13 cellular contexts compared by ENCODE assay signal in the genomic region with DNA sequence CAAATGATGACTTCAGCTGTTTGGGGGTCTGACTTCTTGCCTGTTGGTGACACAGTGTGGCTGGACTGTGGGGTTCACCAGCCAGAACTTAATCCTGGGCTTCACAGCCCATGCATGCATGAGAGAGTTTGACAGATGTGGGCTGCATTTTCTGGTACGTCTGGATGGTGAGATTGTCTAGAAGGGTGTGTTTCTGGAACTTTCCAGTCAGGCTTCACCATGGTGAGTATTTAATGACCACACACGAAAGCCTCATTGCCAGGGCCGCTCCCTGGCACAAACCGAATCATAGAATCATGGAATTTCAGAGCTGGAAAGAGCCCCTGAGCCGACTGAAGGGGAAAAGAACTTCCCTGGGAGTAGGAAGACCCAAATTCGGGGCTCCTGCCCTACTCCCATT. TPM values are rescaled to one million over a fixed set of nuclear protein-coding genes. Genes with fewer than 3 reads are reported as not detected.
DNase-seq lines count a peak whose midpoint lies in the region; ATAC-seq and TF ChIP-seq lines count a peak whose summit lies in the region.
"Had no signal": no experiment of that assay in that cellular context is flagged by ENCODE, and none has a peak within 500 bp of the region (broad histone marks: within the 10 kb centered on the region; RNA-seq: fewer than 3 reads in every experiment).

No MANE protein-coding gene starts in this region.

- TF ChIP-seq CTCF in WTC11 (IDR thresholded peaks at IDR 0.05) = no peak

- H3K36me3 Mint-ChIP-seq in WTC11 (no peaks in the 10 kb centered on the region), immature natural killer cell (peaks cover 2 to 23% (median 17%) of the 10 kb centered on the region in 3 donors)

- DNase-seq in left ventricle myocardium superior = no peak
- no peak for DNase-seq in Right ventricle myocardium superior
- DNase-seq in WTC11 (ENCODE audit: low spot score) = no peak
- no peak for DNase-seq in immature natural killer cell
- DNase-seq in aorta = no peak
- no peak for DNase-seq in anterior cingulate cortex (lab: John Stamatoyannopoulos, UW)
- no peak for DNase-seq in SW480 (ENCODE audit: low spot score)
- DNase-seq: DMS79, HCEC 1CT, mesenchymal stem cell, NCI-H446 treated with DMSO at 0.1 percent for 48 hours had no signal

- H3K4me1 Mint-ChIP-seq in WTC11 = peaks cover 30% of the 10 kb centered on the region
- peaks cover 88 to 92% of the 10 kb centered on the region in 2 donors for H3K4me1 Mint-ChIP-seq in immature natural killer cell

- 19 to 32% methylated on average over 6 of the region's 6 CpGs for WGBS in aorta, 2 donors

- H3K27me3 Mint-ChIP-seq in WTC11 (ENCODE audit: low read depth) (no peaks in the 10 kb centered on the region), immature natural killer cell (ENCODE audit: low read depth in 3 of 3) (peaks cover 1 to 2% (median 2%) of the 10 kb centered on the region in 3 donors)

- no peaks in the 10 kb centered on the region for H3K27me3 ChIP-seq in aorta (ENCODE audit: control insufficient read depth in 1 of 2, insufficient read depth in 2 of 2, low read length in 1 of 2)
- H3K27me3 ChIP-seq: gastroesophageal sphincter had no signal

- H3K36me3 ChIP-seq in aorta (ENCODE audit: control insufficient read depth in 1 of 2, insufficient read depth in 2 of 2, low read length in 1 of 2) = no peaks in the 10 kb centered on the region
- H3K36me3 ChIP-seq: gastroesophageal sphincter had no signal

- no peaks in the 10 kb centered on the region for H3K9me3 Mint-ChIP-seq in WTC11
- no peaks in the 10 kb centered on the region for H3K9me3 Mint-ChIP-seq in immature natural killer cell

- no peak overlapping the region for H3K4me3 Mint-ChIP-seq in WTC11
- peak overlapping the region; percentile 5 to 62 (median 30) for H3K4me3 Mint-ChIP-seq in immature natural killer cell

- peak overlapping the region; percentile 86 for H3K27ac Mint-ChIP-seq in WTC11
- peak overlapping the region in 5 of 6 donors; percentile 31 to 90 (median 77) for H3K27ac Mint-ChIP-seq in immature natural killer cell

- H3K9me3 ChIP-seq in aorta (ENCODE audit: control insufficient read depth, low read length) = no peaks in the 10 kb centered on the region
- H3K9me3 ChIP-seq: gastroesophageal sphincter had no signal

- CTCF ChIA-PET in WTC11 (lab: Charles Lee) = no interaction called here

- H3K4me1 ChIP-seq in aorta (ENCODE audit: control insufficient read depth in 1 of 2, insufficient read depth in 2 of 2, low read length in 2 of 2) = peaks cover 0 to 4% of the 10 kb centered on the region in 2 donors

- ATAC-seq in left ventricle myocardium superior (peak; percentile 13), Right ventricle myocardium superior (ENCODE audit: poor library complexity) (no peak), WTC11 (no peak), aorta (ENCODE audit: low FRiP score) (peak; percentile 9), HG03097 (IDR thresholded peaks at IDR 0.05; ENCODE audit: low FRiP score, unreplicated experiment) (no peak)
- ATAC-seq: gastroesophageal sphincter had no signal

- POLR2A ChIA-PET in WTC11 (lab: Charles Lee) = no interaction called here

- intact Hi-C loops in left ventricle myocardium superior (cut with micrococcal nuclease) = no loop called here
- intact Hi-C loops in Right ventricle myocardium superior (cut with DNase I) = no loop called here
- intact Hi-C loops in aorta (cut with DNase I) = no loop called here

- H3K4me3 ChIP-seq in aorta (ENCODE audit: low read length in 2 of 2) = no peak overlapping the region
- H3K4me3 ChIP-seq: gastroesophageal sphincter had no signal

- peak overlapping the region in 1 of 2 donors; percentile 10 for H3K27ac ChIP-seq in aorta (ENCODE audit: low read depth in 1 of 2, low read length in 2 of 2)
- H3K27ac ChIP-seq: gastroesophageal sphincter had no signal

TF ChIP-seq in WTC11, 78 proteins besides CTCF, POLR2A, EP300 and RAD21:
- no peak for TF ChIP-seq CBFB (CRISPR knock-in tag; IDR thresholded peaks at IDR 0.05; ENCODE audit: low read depth)
- TF ChIP-seq ZNF263 (CRISPR knock-in tag; IDR thresholded peaks at IDR 0.05; ENCODE audit: low read depth) = no peak
- TF ChIP-seq MYBL2 (CRISPR knock-in tag; IDR thresholded peaks at IDR 0.05) = no peak
- TF ChIP-seq RORB (CRISPR knock-in tag; IDR thresholded peaks at IDR 0.05) = no peak

RNA-seq across cellular contexts. Expression of a gene that starts 29.7 kb away (rescaled TPM):
- 3.4 TPM for total RNA-seq in left ventricle myocardium superior
- 3.0 TPM for total RNA-seq in Right ventricle myocardium superior
- total RNA-seq in WTC11 (2021) = 20.4 to 24.2 TPM (median 23.2 TPM) in 3 replicates
- 10 to 100 TPM; 42.5 to 90.1 (median 78.4) TPM for polyA plus RNA-seq in immature natural killer cell
- 10 to 100 TPM; 27.2 to 31.0 TPM for total RNA-seq in aorta
- polyA plus RNA-seq in aorta = 1 to 10 TPM; 2.1 to 4.2 TPM

Comparison
In these comparisons a context has a peak if more than half of its experiments do, and no peak if none do; other contexts are left out.
1. ATAC-seq: peak in left ventricle myocardium superior (single experiment) and aorta (single experiment); none in Right ventricle myocardium superior (single experiment), WTC11 (single experiment) and HG03097 (single experiment).